ENCODE assay signal across 1 cellular context in the genomic region with DNA sequence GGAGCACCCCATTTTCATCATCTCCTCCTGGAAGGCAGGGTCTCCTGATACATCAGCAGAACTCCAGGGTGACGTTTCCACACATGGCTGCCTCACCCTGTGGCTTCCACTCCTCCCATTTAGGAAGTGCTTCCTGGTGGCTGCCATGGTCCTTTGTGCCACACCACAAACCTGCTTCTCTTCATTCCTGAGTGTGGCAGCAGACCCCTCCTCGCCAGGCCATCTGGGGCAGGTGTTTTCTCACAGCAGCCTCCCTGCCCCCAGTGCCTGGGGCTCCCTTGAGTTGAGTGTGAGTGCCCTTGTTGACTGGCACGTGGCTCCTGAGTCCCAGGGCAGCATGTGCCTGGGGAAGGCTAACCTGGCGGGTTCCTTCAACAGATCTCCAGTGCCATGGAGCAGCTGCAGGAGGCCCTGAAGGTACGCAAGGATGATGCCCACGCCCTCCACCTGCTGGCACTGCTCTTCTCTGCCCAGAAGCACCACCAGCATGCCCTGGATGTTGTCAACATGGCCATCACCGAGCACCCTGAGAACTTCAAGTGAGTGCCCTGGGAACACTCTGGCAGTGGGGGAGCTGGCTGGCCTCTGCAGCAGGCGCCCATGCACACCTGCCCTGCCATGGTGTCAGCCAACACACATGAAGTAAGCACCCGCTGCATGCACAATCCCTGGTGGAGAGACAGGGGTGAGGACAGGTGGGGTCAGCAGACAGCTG.
TF ChIP-seq lines count a peak whose summit lies in the region.

No MANE protein-coding gene starts in this region.

TF ChIP-seq in HCT116, 20 proteins besides CTCF, POLR2A, EP300 and RAD21 (continued from another document):
- TF ChIP-seq, protein P1, sequence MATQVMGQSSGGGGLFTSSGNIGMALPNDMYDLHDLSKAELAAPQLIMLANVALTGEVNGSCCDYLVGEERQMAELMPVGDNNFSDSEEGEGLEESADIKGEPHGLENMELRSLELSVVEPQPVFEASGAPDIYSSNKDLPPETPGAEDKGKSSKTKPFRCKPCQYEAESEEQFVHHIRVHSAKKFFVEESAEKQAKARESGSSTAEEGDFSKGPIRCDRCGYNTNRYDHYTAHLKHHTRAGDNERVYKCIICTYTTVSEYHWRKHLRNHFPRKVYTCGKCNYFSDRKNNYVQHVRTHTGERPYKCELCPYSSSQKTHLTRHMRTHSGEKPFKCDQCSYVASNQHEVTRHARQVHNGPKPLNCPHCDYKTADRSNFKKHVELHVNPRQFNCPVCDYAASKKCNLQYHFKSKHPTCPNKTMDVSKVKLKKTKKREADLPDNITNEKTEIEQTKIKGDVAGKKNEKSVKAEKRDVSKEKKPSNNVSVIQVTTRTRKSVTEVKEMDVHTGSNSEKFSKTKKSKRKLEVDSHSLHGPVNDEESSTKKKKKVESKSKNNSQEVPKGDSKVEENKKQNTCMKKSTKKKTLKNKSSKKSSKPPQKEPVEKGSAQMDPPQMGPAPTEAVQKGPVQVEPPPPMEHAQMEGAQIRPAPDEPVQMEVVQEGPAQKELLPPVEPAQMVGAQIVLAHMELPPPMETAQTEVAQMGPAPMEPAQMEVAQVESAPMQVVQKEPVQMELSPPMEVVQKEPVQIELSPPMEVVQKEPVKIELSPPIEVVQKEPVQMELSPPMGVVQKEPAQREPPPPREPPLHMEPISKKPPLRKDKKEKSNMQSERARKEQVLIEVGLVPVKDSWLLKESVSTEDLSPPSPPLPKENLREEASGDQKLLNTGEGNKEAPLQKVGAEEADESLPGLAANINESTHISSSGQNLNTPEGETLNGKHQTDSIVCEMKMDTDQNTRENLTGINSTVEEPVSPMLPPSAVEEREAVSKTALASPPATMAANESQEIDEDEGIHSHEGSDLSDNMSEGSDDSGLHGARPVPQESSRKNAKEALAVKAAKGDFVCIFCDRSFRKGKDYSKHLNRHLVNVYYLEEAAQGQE (IDR thresholded peaks at IDR 0.05; ENCODE audit: low read depth), result no peak
- TF ChIP-seq JUND (IDR thresholded peaks at IDR 0.05), result no peak
- TF ChIP-seq EGR1 (IDR thresholded peaks at IDR 0.05; ENCODE audit: low read depth), result no peak
